ENCODE assay signal across 1 cellular context in the genomic region with DNA sequence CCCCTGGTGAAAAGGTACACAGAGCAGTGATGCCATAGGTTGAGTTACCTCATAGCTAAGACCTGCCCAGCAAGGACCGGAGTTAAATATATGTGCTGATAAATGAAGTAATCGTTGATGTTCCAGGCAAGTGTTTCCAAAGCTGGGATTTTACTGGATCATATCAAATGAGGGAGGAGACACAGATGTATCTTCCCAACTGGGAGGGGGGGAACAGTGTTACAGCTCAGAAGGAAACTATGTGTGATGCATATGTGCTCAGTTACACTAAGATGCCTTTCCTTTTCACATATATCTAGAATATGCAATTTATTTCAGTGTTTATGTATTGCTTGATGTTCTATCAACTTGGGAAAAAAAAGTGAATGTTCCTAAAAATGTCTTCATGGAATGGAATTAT.
TF ChIP-seq lines count a peak whose summit lies in the region.

No MANE protein-coding gene starts in this region.

TF ChIP-seq in IMR-90, 13 proteins besides CTCF, POLR2A, EP300 and RAD21:
- no peak for TF ChIP-seq MAFK (IDR thresholded peaks at IDR 0.05; ENCODE audit: low read depth, low read length)
- no peak for TF ChIP-seq MAZ (IDR thresholded peaks at IDR 0.05; ENCODE audit: borderline replicate concordance, low read depth, low read length)
- no peak for TF ChIP-seq SMC3 (IDR thresholded peaks at IDR 0.05; ENCODE audit: low read depth, low read length)
